Comparison of ENCODE assay signal across 1 cellular context in the genomic region with DNA sequence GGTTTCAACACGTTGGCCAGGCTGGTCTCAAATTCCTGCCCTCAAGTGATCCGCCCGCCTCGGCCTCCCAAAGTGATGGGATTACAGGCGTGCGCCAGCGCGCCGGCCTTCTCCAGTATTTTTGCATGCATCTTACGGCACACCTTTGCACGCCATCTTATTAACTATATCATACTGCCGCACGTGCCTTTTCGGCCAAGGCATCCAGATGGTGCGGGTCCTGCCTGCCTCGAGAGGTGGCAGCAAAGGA.
TF ChIP-seq lines count a peak whose summit lies in the region.

No MANE protein-coding gene starts in this region.

TF ChIP-seq in WTC11, 78 proteins besides CTCF, POLR2A, EP300 and RAD21 (continued from another document):
- TF ChIP-seq PRDM15 (CRISPR knock-in tag; IDR thresholded peaks at IDR 0.05) (no peak), ESRRA (CRISPR knock-in tag; IDR thresholded peaks at IDR 0.05; ENCODE audit: borderline replicate concordance) (no peak), GABPB1 (CRISPR knock-in tag; IDR thresholded peaks at IDR 0.05) (no peak), ZNF423 (CRISPR knock-in tag; IDR thresholded peaks at IDR 0.05) (no peak), SOX15 (CRISPR knock-in tag; IDR thresholded peaks at IDR 0.05) (no peak), ZNF512 (CRISPR knock-in tag; IDR thresholded peaks at IDR 0.05; ENCODE audit: borderline replicate concordance) (no peak), NFYB (CRISPR knock-in tag; conservative IDR thresholded peaks at IDR 0.05; ENCODE audit: low read depth) (no peak), CREM (CRISPR knock-in tag; IDR thresholded peaks at IDR 0.05) (0 out of 2 replicates have a peak, but pooled peaks have one; percentile 16), MXD4 (CRISPR knock-in tag; IDR thresholded peaks at IDR 0.05; ENCODE audit: borderline replicate concordance) (no peak), ZNF532 (CRISPR knock-in tag; IDR thresholded peaks at IDR 0.05; ENCODE audit: borderline replicate concordance) (no peak), SMAD4 (CRISPR knock-in tag; IDR thresholded peaks at IDR 0.05) (no peak), ZNF121 (CRISPR knock-in tag; IDR thresholded peaks at IDR 0.05) (peak; percentile 61; the same call in 1 of the 2 replicates), ETV6 (CRISPR knock-in tag; IDR thresholded peaks at IDR 0.05) (no peak), ZNF219 (CRISPR knock-in tag; IDR thresholded peaks at IDR 0.05; ENCODE audit: borderline replicate concordance) (no peak), ZMAT4 (CRISPR knock-in tag; IDR thresholded peaks at IDR 0.05) (no peak)
- TF ChIP-seq, protein P1, sequence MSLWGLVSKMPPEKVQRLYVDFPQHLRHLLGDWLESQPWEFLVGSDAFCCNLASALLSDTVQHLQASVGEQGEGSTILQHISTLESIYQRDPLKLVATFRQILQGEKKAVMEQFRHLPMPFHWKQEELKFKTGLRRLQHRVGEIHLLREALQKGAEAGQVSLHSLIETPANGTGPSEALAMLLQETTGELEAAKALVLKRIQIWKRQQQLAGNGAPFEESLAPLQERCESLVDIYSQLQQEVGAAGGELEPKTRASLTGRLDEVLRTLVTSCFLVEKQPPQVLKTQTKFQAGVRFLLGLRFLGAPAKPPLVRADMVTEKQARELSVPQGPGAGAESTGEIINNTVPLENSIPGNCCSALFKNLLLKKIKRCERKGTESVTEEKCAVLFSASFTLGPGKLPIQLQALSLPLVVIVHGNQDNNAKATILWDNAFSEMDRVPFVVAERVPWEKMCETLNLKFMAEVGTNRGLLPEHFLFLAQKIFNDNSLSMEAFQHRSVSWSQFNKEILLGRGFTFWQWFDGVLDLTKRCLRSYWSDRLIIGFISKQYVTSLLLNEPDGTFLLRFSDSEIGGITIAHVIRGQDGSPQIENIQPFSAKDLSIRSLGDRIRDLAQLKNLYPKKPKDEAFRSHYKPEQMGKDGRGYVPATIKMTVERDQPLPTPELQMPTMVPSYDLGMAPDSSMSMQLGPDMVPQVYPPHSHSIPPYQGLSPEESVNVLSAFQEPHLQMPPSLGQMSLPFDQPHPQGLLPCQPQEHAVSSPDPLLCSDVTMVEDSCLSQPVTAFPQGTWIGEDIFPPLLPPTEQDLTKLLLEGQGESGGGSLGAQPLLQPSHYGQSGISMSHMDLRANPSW (CRISPR knock-in tag; conservative IDR thresholded peaks at IDR 0.05; ENCODE audit: low read depth) = no peak
- TF ChIP-seq, protein P2, sequence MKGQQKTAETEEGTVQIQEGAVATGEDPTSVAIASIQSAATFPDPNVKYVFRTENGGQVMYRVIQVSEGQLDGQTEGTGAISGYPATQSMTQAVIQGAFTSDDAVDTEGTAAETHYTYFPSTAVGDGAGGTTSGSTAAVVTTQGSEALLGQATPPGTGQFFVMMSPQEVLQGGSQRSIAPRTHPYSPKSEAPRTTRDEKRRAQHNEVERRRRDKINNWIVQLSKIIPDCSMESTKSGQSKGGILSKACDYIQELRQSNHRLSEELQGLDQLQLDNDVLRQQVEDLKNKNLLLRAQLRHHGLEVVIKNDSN (CRISPR knock-in tag; IDR thresholded peaks at IDR 0.05) = peak; percentile 28; the same call in 1 of the 2 replicates
- TF ChIP-seq, protein P3, sequence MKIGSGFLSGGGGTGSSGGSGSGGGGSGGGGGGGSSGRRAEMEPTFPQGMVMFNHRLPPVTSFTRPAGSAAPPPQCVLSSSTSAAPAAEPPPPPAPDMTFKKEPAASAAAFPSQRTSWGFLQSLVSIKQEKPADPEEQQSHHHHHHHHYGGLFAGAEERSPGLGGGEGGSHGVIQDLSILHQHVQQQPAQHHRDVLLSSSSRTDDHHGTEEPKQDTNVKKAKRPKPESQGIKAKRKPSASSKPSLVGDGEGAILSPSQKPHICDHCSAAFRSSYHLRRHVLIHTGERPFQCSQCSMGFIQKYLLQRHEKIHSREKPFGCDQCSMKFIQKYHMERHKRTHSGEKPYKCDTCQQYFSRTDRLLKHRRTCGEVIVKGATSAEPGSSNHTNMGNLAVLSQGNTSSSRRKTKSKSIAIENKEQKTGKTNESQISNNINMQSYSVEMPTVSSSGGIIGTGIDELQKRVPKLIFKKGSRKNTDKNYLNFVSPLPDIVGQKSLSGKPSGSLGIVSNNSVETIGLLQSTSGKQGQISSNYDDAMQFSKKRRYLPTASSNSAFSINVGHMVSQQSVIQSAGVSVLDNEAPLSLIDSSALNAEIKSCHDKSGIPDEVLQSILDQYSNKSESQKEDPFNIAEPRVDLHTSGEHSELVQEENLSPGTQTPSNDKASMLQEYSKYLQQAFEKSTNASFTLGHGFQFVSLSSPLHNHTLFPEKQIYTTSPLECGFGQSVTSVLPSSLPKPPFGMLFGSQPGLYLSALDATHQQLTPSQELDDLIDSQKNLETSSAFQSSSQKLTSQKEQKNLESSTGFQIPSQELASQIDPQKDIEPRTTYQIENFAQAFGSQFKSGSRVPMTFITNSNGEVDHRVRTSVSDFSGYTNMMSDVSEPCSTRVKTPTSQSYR (CRISPR knock-in tag; IDR thresholded peaks at IDR 0.05) = peak; percentile 84; the same call in 1 of the 2 replicates
